In the genomic region with DNA sequence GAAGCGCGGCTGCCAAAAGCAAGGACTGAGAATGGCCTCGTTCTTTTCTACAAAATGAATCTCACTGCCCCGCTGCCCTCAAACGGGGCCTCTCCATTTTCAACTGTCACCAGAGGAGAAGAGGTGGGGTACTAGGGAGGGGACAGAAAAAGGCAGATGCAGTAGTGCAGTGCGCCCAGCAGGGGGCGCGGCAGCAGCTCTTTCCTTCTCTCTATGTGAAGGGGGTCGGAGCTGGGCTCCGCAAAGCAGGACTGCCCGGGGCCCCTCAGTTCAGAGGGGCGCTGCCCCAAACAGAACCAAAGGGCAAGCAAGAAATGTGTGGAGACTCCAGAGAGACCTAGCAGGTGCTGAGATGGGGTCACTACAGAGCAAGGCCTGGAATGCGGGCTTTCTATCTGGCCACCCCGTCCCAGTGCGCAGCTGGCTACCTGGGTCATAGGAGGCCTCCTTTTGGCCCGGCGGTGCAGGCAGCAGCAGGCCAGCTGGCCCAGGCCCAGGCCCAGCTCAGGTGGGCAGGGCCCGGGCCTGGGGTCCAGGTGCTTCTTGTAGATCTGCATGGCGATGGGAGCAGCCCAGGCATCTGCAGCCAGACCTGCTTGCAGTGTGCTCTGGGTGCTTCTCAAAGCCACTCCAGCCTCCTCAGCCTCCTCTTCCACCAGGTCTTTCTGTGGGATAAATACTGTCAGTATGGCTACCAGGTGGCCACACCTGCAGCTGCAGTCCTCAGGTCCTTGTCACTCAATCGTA, we compare ENCODE assay signal across 8 cellular contexts. TPM values are rescaled to one million over a fixed set of nuclear protein-coding genes. Genes with fewer than 3 reads are reported as not detected.
A peak's percentile ranks its signal among the peaks of the same experiment; 100 is the strongest.
DNase-seq lines count a peak whose midpoint lies in the region; ATAC-seq and TF ChIP-seq lines count a peak whose summit lies in the region.

No MANE protein-coding gene starts in this region.

- H3K27me3 Mint-ChIP-seq in Caco-2 (ENCODE audit: insufficient read depth, unreplicated experiment), result no peaks in the 10 kb centered on the region
- no peaks in the 10 kb centered on the region for H3K27me3 Mint-ChIP-seq in stimulated activated memory B cell treated with anti-CD40 and anti-IgM and Interleukin-4, amounts not matched to agents 10 μg/mL and 1 μg/mL and 100 μg/mL, for 72 hours

- H3K4me2 ChIP-seq in HCT116 (ENCODE audit: low read length), result no peak overlapping the region
- H3K4me2 ChIP-seq in SU-DHL-6 (ENCODE audit: low read depth, low read length, poor library complexity, severe bottlenecking), result no peak overlapping the region

- H3K9ac ChIP-seq in HCT116 (ENCODE audit: low read length), result no peak overlapping the region
- H3K9ac ChIP-seq in SU-DHL-6 (ENCODE audit: low read length), result no peak overlapping the region

- no peak overlapping the region for H3K27ac ChIP-seq in HCT116 (ENCODE audit: low read depth, low read length)
- H3K27ac ChIP-seq in SU-DHL-6 (ENCODE audit: low read depth, low read length), result no peak overlapping the region
- no peak overlapping the region for H3K27ac ChIP-seq in brain microvascular endothelial cell

- no peaks in the 10 kb centered on the region for H3K9me2 ChIP-seq in HCT116 (ENCODE audit: insufficient read depth)
- H3K9me2 ChIP-seq in SU-DHL-6 (replicated peaks; ENCODE audit: insufficient read depth, low read length), result no peaks in the 10 kb centered on the region

- H3K4me3 ChIP-seq in Caco-2 (ENCODE audit: low read depth, low read length) (no peak overlapping the region), HCT116 (replicated peaks in 1 of 2; ENCODE audit: low read depth in 1 of 2, low read length in 2 of 2) (no peak overlapping the region), SU-DHL-6 (ENCODE audit: insufficient read depth, low read length, poor library complexity, severe bottlenecking) (no peak overlapping the region), brain microvascular endothelial cell (ENCODE audit: low read depth, low read length) (no peak overlapping the region)

- intact Hi-C loops in Caco-2 (cut with micrococcal nuclease; ENCODE audit: unreplicated experiment), result no loop called here
- intact Hi-C loops in HCT116 (cut with micrococcal nuclease), result loop anchor here (1.0 kb wide), 1 partner anchor 38 kb away; no protein-coding TSS in a partner anchor

- no TSS peak for BruUV-seq in Caco-2 (replicated peaks; lab: Mats Ljungman, UMichigan)
- BruUV-seq in HCT116 (replicated peaks; lab: Mats Ljungman, UMichigan), result no TSS peak

- no peaks in the 10 kb centered on the region for H3F3A ChIP-seq in SU-DHL-6 (ENCODE audit: insufficient read depth)

- no peak overlapping the region for H3K4me3 Mint-ChIP-seq in Caco-2 (ENCODE audit: unreplicated experiment)
- H3K4me3 Mint-ChIP-seq in stimulated activated memory B cell treated with anti-CD40 and anti-IgM and Interleukin-4, amounts not matched to agents 10 μg/mL and 1 μg/mL and 100 μg/mL, for 72 hours, result no peak overlapping the region

- TF ChIP-seq POLR2A in HCT116 (IDR thresholded peaks at IDR 0.05; ENCODE audit: borderline replicate concordance, extremely low read depth, insufficient read depth, insufficient read length), result no peak

- peaks cover 28% of the 10 kb centered on the region for H3K79me2 ChIP-seq in HCT116 (ENCODE audit: insufficient read depth, low read length)
- H3K79me2 ChIP-seq in SU-DHL-6 (ENCODE audit: insufficient read depth, low read length), result peaks cover 11% of the 10 kb centered on the region; the same call in 1 of the 2 replicates

- H3K9me3 ChIP-seq in Caco-2 (no peaks in the 10 kb centered on the region), HCT116 (ENCODE audit: control insufficient read depth in 1 of 2, insufficient read depth in 1 of 2, low read depth in 1 of 2, low read length in 2 of 2) (no peaks in the 10 kb centered on the region), SU-DHL-6 (ENCODE audit: insufficient read depth, low read length) (no peaks in the 10 kb centered on the region)

- in situ Hi-C loops in brain microvascular endothelial cell (cut with HindIII; ENCODE audit: low pct_ligation_motif_present, low sequenced_read_pairs), result no loop called here

- H3K4me1 Mint-ChIP-seq in Caco-2 (ENCODE audit: low read depth, unreplicated experiment), result no peaks in the 10 kb centered on the region
- peaks cover 24% of the 10 kb centered on the region for H3K4me1 Mint-ChIP-seq in stimulated activated memory B cell treated with anti-CD40 and anti-IgM and Interleukin-4, amounts not matched to agents 10 μg/mL and 1 μg/mL and 100 μg/mL, for 72 hours

- H3K4me1 ChIP-seq in Caco-2 (no peaks in the 10 kb centered on the region), HCT116 (ENCODE audit: control insufficient read depth in 1 of 2, insufficient read depth in 2 of 2, low read length in 2 of 2) (peaks cover 0 to 22% of the 10 kb centered on the region in 2 experiments; a peak in 2 of 4 replicates)

- TF ChIP-seq CTCF in Caco-2 (IDR thresholded peaks at IDR 0.05; ENCODE audit: insufficient read depth in 1 of 2, low read depth in 1 of 2, low read length in 1 of 2, severe bottlenecking in 1 of 2, unreplicated experiment in 1 of 2) (peak; percentile 77 to 79), HCT116 (IDR thresholded peaks at IDR 0.05 in 2 of 3, conservative IDR thresholded peaks at IDR 0.05 in 1 of 3; ENCODE audit: borderline replicate concordance in 1 of 3, insufficient read depth in 1 of 3, low read depth in 2 of 3, low read length in 2 of 3) (peak in 2 of 3 experiments; percentile 78; a peak in 4 of 6 replicates), SU-DHL-6 (IDR thresholded peaks at IDR 0.05; ENCODE audit: insufficient read depth, low read length, poor library complexity, severe bottlenecking) (peak; percentile 78), brain microvascular endothelial cell (IDR thresholded peaks at IDR 0.05; ENCODE audit: low read depth, low read length, missing control alignments) (peak; percentile 91)

- ATAC-seq in HCT116, result peak; percentile 68
- peak; percentile 67 for ATAC-seq in stimulated activated memory B cell treated with anti-CD40 and anti-IgM and Interleukin-4, amounts not matched to agents 10 μg/mL and 1 μg/mL and 100 μg/mL, for 72 hours
- ATAC-seq in HG02870 (IDR thresholded peaks at IDR 0.05; ENCODE audit: unreplicated experiment), result no peak

- no peak overlapping the region for H3K27ac Mint-ChIP-seq in Caco-2 (ENCODE audit: unreplicated experiment)
- H3K27ac Mint-ChIP-seq in stimulated activated memory B cell treated with anti-CD40 and anti-IgM and Interleukin-4, amounts not matched to agents 10 μg/mL and 1 μg/mL and 100 μg/mL, for 72 hours, result no peak overlapping the region

- POLR2A ChIA-PET in Caco-2 (lab: Charles Lee), result no interaction called here
- POLR2A ChIA-PET in HCT116 (lab: Charles Lee), result no interaction called here

- H3K9me3 Mint-ChIP-seq in Caco-2 (ENCODE audit: unreplicated experiment), result no peaks in the 10 kb centered on the region
- no peaks in the 10 kb centered on the region for H3K9me3 Mint-ChIP-seq in stimulated activated memory B cell treated with anti-CD40 and anti-IgM and Interleukin-4, amounts not matched to agents 10 μg/mL and 1 μg/mL and 100 μg/mL, for 72 hours

- CTCF ChIA-PET in Caco-2 (lab: Charles Lee) (interaction anchor here (0.6 to 1.6 kb wide), 4 partner anchors 13 to 60 kb away, joined by 3 read pairs; no protein-coding TSS in a partner anchor), HCT116 (lab: Charles Lee) (interaction anchor here (1.0 to 2.1 kb wide), 2 partner anchors 10 to 12 kb away, joined by 3 to 8 read pairs; no protein-coding TSS in a partner anchor)

- peak in 1 of 2 experiments; percentile 49 for DNase-seq in Caco-2
- DNase-seq in HCT116 (ENCODE audit: low read depth, low spot score), result no peak
- DNase-seq in brain microvascular endothelial cell, result no peak
- DNase-seq in kidney tubule cell (ENCODE audit: low spot score), result peak; percentile 24
- DNase-seq in OCI-M2 (lab: John Stamatoyannopoulos, UW; ENCODE audit: unreplicated experiment), result no peak

- H2AFZ ChIP-seq in HCT116 (ENCODE audit: low read depth, low read length, poor library complexity, severe bottlenecking), result no peak overlapping the region
- no peak overlapping the region for H2AFZ ChIP-seq in SU-DHL-6 (ENCODE audit: low read depth, low read length, severe bottlenecking)

- no peak for TF ChIP-seq RAD21 in HCT116 (IDR thresholded peaks at IDR 0.05; ENCODE audit: low read depth)

- H3K36me3 Mint-ChIP-seq in Caco-2 (ENCODE audit: insufficient read depth, unreplicated experiment), result peaks cover 38% of the 10 kb centered on the region
- H3K36me3 Mint-ChIP-seq in stimulated activated memory B cell treated with anti-CD40 and anti-IgM and Interleukin-4, amounts not matched to agents 10 μg/mL and 1 μg/mL and 100 μg/mL, for 72 hours, result peaks cover 29% of the 10 kb centered on the region

- H3K27me3 ChIP-seq in Caco-2 (replicated peaks; ENCODE audit: control insufficient read depth, insufficient read depth, low read length) (no peaks in the 10 kb centered on the region), HCT116 (ENCODE audit: insufficient read depth, low read length) (no peaks in the 10 kb centered on the region), SU-DHL-6 (ENCODE audit: low read length) (no peaks in the 10 kb centered on the region), brain microvascular endothelial cell (replicated peaks) (no peaks in the 10 kb centered on the region)

- RAD21 ChIA-PET in HCT116 (lab: Charles Lee; ENCODE audit: low non-redundant PET in 1 of 2, low total read pairs in 2 of 2, uncharacterized antibody in 2 of 2, unreplicated experiment in 2 of 2), result no interaction called here

- no peaks in the 10 kb centered on the region for H3K36me3 ChIP-seq in Caco-2 (ENCODE audit: control insufficient read depth, insufficient read depth, low read length)
- peaks cover 2 to 5% of the 10 kb centered on the region in 2 experiments; a peak in 1 of 4 replicates for H3K36me3 ChIP-seq in HCT116 (ENCODE audit: control insufficient read depth in 1 of 2, insufficient read depth in 2 of 2, low read length in 2 of 2)
- no peaks in the 10 kb centered on the region for H3K36me3 ChIP-seq in SU-DHL-6 (ENCODE audit: low read length)
- peaks cover 8% of the 10 kb centered on the region for H3K36me3 ChIP-seq in brain microvascular endothelial cell (replicated peaks)

- H4K20me1 ChIP-seq in HCT116 (ENCODE audit: insufficient read depth), result no peaks in the 10 kb centered on the region
- no peaks in the 10 kb centered on the region for H4K20me1 ChIP-seq in SU-DHL-6 (ENCODE audit: low read depth, low read length)

RNA-seq across cellular contexts. Expression of gene IRAK1, which starts 5.9 kb away (rescaled TPM):
- total RNA-seq in Caco-2 (2022), result 119 and 126 TPM in 2 replicates
- 92.3 TPM for total RNA-seq in HCT116 (2021; ENCODE audit: unreplicated experiment)
- polyA plus RNA-seq in HCT116 (2012), result 104 and 125 TPM in 2 replicates

RNA-seq across cellular contexts. Expression of gene TMEM187, which starts 41.2 kb away (rescaled TPM):
- 4.9 and 6.6 TPM in 2 replicates for total RNA-seq in Caco-2 (2022)
- 12.6 TPM for total RNA-seq in HCT116 (2021; ENCODE audit: unreplicated experiment)
- 7.5 and 9.6 TPM in 2 replicates for polyA plus RNA-seq in HCT116 (2012)

RNA-seq across cellular contexts. Expression of gene HCFC1, which starts 42.2 kb away (rescaled TPM):
- total RNA-seq in Caco-2 (2022) (93.7 and 95.6 TPM in 2 replicates), HCT116 (2021; ENCODE audit: unreplicated experiment) (72.8 TPM)
- 30.8 and 35.3 TPM in 2 replicates for polyA plus RNA-seq in HCT116 (2012)
